Comparison of ENCODE assay signal across 12 cellular contexts in genomic region chr4:75004755-75005668, GRCh38.
DNase-seq lines count a peak whose midpoint lies in the region; ATAC-seq and TF ChIP-seq lines count a peak whose summit lies in the region.
"Had no signal": no experiment of that assay in that cellular context is flagged by ENCODE, and none has a peak within 500 bp of the region (broad histone marks: within the 10 kb centered on the region; RNA-seq: fewer than 3 reads in every experiment).

No MANE protein-coding gene starts in this region.

- no peaks in the 10 kb centered on the region for H3K4me1 ChIP-seq in breast epithelium
- no peaks in the 10 kb centered on the region for H3K4me1 ChIP-seq in upper lobe of right lung

- peak overlapping the region; percentile 14 for H3K27ac Mint-ChIP-seq in MCF 10A (ENCODE audit: low read depth, unreplicated experiment)
- H3K27ac Mint-ChIP-seq in chondrocyte (ENCODE audit: unreplicated experiment) = no peak overlapping the region
- H3K27ac Mint-ChIP-seq: HFFc6 had no signal

- no peak overlapping the region for H3K4me3 Mint-ChIP-seq in MCF 10A (ENCODE audit: unreplicated experiment)
- H3K4me3 Mint-ChIP-seq in chondrocyte (ENCODE audit: unreplicated experiment) = no peak overlapping the region
- H3K4me3 Mint-ChIP-seq: HFFc6 had no signal

- H3K36me3 Mint-ChIP-seq in MCF 10A (ENCODE audit: insufficient read depth, unreplicated experiment) (no peaks in the 10 kb centered on the region), chondrocyte (ENCODE audit: low read depth) (no peaks in the 10 kb centered on the region)

- H3K36me3 ChIP-seq in breast epithelium = no peaks in the 10 kb centered on the region
- no peaks in the 10 kb centered on the region for H3K36me3 ChIP-seq in upper lobe of right lung

- peak; percentile 96 for ATAC-seq in HG03442 (IDR thresholded peaks at IDR 0.05; ENCODE audit: unreplicated experiment)
- ATAC-seq in upper lobe of right lung = peak; percentile 55

- no peaks in the 10 kb centered on the region for H3K27me3 Mint-ChIP-seq in MCF 10A (ENCODE audit: insufficient read depth, unreplicated experiment)
- H3K27me3 Mint-ChIP-seq in chondrocyte (ENCODE audit: low read depth) = no peaks in the 10 kb centered on the region

- TF ChIP-seq CTCF in MCF 10A (IDR thresholded peaks at IDR 0.05; ENCODE audit: unreplicated experiment) (no peak), breast epithelium (IDR thresholded peaks at IDR 0.05) (no peak), epithelial cell of esophagus (IDR thresholded peaks at IDR 0.05; ENCODE audit: insufficient read depth, low read depth, low read length, missing control alignments) (no peak), upper lobe of right lung (IDR thresholded peaks at IDR 0.05) (no peak), chondrocyte (IDR thresholded peaks at IDR 0.05) (no peak)

- no peaks in the 10 kb centered on the region for H3K27me3 ChIP-seq in breast epithelium
- H3K27me3 ChIP-seq in upper lobe of right lung = no peaks in the 10 kb centered on the region

- H3K9me3 ChIP-seq in breast epithelium (peaks cover 5 to 9% of the 10 kb centered on the region in 2 donors), upper lobe of right lung (peaks cover 5% of the 10 kb centered on the region)

- peaks cover 7% of the 10 kb centered on the region for H3K4me1 Mint-ChIP-seq in MCF 10A (ENCODE audit: insufficient read depth, unreplicated experiment)
- H3K4me1 Mint-ChIP-seq in chondrocyte (ENCODE audit: low read depth) = peaks cover 15% of the 10 kb centered on the region

- CTCF ChIA-PET in MCF 10A (lab: Yijun Ruan, JAX) = interaction anchor here (0.6 to 0.7 kb wide), 3 partner anchors 41 to 182 kb away, joined by 3 to 4 read pairs (median 3); no protein-coding TSS in a partner anchor

- no TSS peak for BruUV-seq in MCF 10A (replicated peaks; lab: Mats Ljungman, UMichigan)

- H3K27ac ChIP-seq in breast epithelium (no peak overlapping the region), upper lobe of right lung (no peak overlapping the region)
- H3K27ac ChIP-seq: 22Rv1 had no signal

- H3K9me3 Mint-ChIP-seq in MCF 10A (ENCODE audit: unreplicated experiment) = no peaks in the 10 kb centered on the region
- peaks cover 11% of the 10 kb centered on the region for H3K9me3 Mint-ChIP-seq in chondrocyte (ENCODE audit: low read depth)

- DNase-seq in MCF 10A (ENCODE audit: unreplicated experiment) (peak; percentile 54), breast epithelium (ENCODE audit: low spot score in 2 of 2) (no peak), epithelial cell of esophagus (ENCODE audit: low read depth) (peak; percentile 24), upper lobe of right lung (no peak), chondrocyte (ENCODE audit: low spot score) (no peak), NCI-H510A treated with DMSO at 0.1 percent for 48 hours (lab: John Stamatoyannopoulos, UW) (no peak)
- no peak for DNase-seq in activated CD4-positive, CD25-positive, alpha-beta regulatory T cell (lab: John Stamatoyannopoulos, UW)
- DNase-seq: activated CD8-positive, alpha-beta memory T cell treated with anti-CD3 and anti-CD28 coated beads for 24 hours; HFFc6; occipital lobe had no signal

- intact Hi-C loops in MCF 10A (cut with micrococcal nuclease) = no loop called here
- intact Hi-C loops in breast epithelium (cut with DNase I; ENCODE audit: low total_unique reads) = no loop called here
- intact Hi-C loops in upper lobe of right lung (cut with DNase I) = no loop called here

- no peak overlapping the region for H3K4me3 ChIP-seq in breast epithelium
- no peak overlapping the region for H3K4me3 ChIP-seq in epithelial cell of esophagus (ENCODE audit: low read length)
- H3K4me3 ChIP-seq in upper lobe of right lung = no peak overlapping the region

- no peak for TF ChIP-seq POLR2A in breast epithelium (IDR thresholded peaks at IDR 0.05)

- POLR2A ChIA-PET in MCF 10A (lab: Yijun Ruan, JAX) = interaction anchor here (0.6 to 1.2 kb wide), 4 partner anchors 11 to 406 kb away, joined by 3 to 4 read pairs (median 3); no protein-coding TSS in a partner anchor

Comparison
In these comparisons a context has a peak if more than half of its experiments do, and no peak if none do; other contexts are left out.
1. DNase-seq: peak in MCF 10A (single experiment) and epithelial cell of esophagus (single experiment); none in breast epithelium (0 of 2), upper lobe of right lung (single experiment), chondrocyte (single experiment), activated CD4-positive, CD25-positive, alpha-beta regulatory T cell (0 of 4) and NCI-H510A treated with DMSO at 0.1 percent for 48 hours (single experiment).